Comparison of ENCODE assay signal across 8 cellular contexts in the genomic region with DNA sequence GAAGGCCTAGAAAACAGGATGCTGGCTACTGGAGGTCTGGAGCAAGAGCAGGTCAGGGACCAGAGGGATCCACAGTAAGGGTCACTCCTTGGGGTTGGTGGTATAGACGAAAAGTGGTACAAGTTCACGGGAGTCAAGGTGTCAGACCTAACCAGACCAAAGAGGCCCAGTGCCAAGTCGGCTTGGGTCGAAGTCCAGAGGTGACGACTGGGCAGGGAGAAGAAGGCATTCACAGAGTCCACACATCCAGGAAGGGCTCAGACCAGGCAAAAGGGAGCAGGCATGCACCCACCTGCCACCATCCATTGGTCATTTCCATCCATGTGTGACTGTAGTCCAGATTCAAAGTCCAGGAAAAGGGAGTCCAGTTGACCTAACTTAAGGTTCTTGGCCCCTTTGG. TPM values are rescaled to one million over a fixed set of nuclear protein-coding genes. Genes with fewer than 3 reads are reported as not detected.
"Had no signal": no experiment of that assay in that cellular context is flagged by ENCODE, and none has a peak within 500 bp of the region (broad histone marks: within the 10 kb centered on the region; RNA-seq: fewer than 3 reads in every experiment).

No MANE protein-coding gene starts in this region.

- H3K27ac ChIP-seq: HL-60, KMS-11 had no signal

- H3K9ac ChIP-seq: KMS-11 had no signal

- H3K4me2 ChIP-seq: GM23338, KMS-11 had no signal

- DNase-seq: HCEC 1CT, KBM-7 had no signal

- H3K4me3 ChIP-seq: GM23338 had no signal

RNA-seq across cellular contexts. Expression of a gene that starts 27.1 kb away (rescaled TPM):
- total RNA-seq: H4, HT1080 had no signal
- polyA plus RNA-seq: IgD-negative memory B cell had no signal
